Comparison of ENCODE assay signal across 2 cellular contexts in the genomic region with DNA sequence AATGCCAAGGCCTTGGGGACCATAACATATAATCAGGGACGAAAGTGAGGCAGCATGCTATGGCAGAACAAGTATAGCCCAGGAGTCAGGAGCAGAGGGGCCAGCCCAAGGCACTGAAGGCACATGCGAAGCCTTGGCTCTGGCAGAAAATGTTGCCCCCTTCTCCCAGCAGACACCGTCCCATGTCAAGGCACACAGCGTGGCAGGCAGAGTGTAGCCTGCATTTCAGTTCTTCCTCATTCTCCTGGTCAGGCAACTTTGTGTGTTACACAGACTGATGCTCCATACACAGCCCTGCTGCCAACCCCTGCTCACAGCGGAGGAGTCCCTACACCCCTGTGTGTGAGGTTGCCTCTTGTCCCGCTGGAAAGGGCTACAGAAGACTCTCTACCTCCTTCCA.
TF ChIP-seq lines count a peak whose summit lies in the region.

No MANE protein-coding gene starts in this region.

TF ChIP-seq in IMR-90, 13 proteins besides CTCF, POLR2A, EP300 and RAD21:
- no peak for TF ChIP-seq RFX5 (IDR thresholded peaks at IDR 0.05; ENCODE audit: low read depth, low read length)
- no peak for TF ChIP-seq MAFK (IDR thresholded peaks at IDR 0.05; ENCODE audit: low read depth, low read length)
- no peak for TF ChIP-seq CHD1 (IDR thresholded peaks at IDR 0.05; ENCODE audit: low read depth, low read length)
- TF ChIP-seq BHLHE40 (IDR thresholded peaks at IDR 0.05; ENCODE audit: low read depth, low read length) = no peak
- no peak for TF ChIP-seq SMC3 (IDR thresholded peaks at IDR 0.05; ENCODE audit: low read depth, low read length)
- no peak for TF ChIP-seq CEBPB (IDR thresholded peaks at IDR 0.05; ENCODE audit: low read depth, low read length)
- TF ChIP-seq ELK1 (IDR thresholded peaks at IDR 0.05; ENCODE audit: borderline replicate concordance, low read depth, low read length) = no peak
- no peak for TF ChIP-seq RCOR1 (IDR thresholded peaks at IDR 0.05; ENCODE audit: insufficient replicate concordance, low read length)
- no peak for TF ChIP-seq USF2 (IDR thresholded peaks at IDR 0.05; ENCODE audit: low read depth, low read length)
- no peak for TF ChIP-seq MXI1 (IDR thresholded peaks at IDR 0.05; ENCODE audit: borderline replicate concordance, low read depth, low read length)
- TF ChIP-seq FOS (IDR thresholded peaks at IDR 0.05; ENCODE audit: low read depth, low read length) = no peak
- TF ChIP-seq MAZ (IDR thresholded peaks at IDR 0.05; ENCODE audit: borderline replicate concordance, low read depth, low read length) = no peak
- no peak for TF ChIP-seq NFE2L2 (IDR thresholded peaks at IDR 0.05; ENCODE audit: low read depth, low read length)

TF ChIP-seq in HEK293T, 16 proteins besides CTCF, POLR2A, EP300 and RAD21:
- TF ChIP-seq SUZ12 (IDR thresholded peaks at IDR 0.05) = no peak
- TF ChIP-seq BHLHE40 (IDR thresholded peaks at IDR 0.05; ENCODE audit: borderline replicate concordance) = no peak
- no peak for TF ChIP-seq FOXM1 (IDR thresholded peaks at IDR 0.05; ENCODE audit: borderline replicate concordance)
- TF ChIP-seq NFRKB (IDR thresholded peaks at IDR 0.05) = no peak
- no peak for TF ChIP-seq CTBP1 (IDR thresholded peaks at IDR 0.05; ENCODE audit: borderline replicate concordance)
- TF ChIP-seq SP1 (IDR thresholded peaks at IDR 0.05) = no peak
- no peak for TF ChIP-seq TARDBP (IDR thresholded peaks at IDR 0.05)
- TF ChIP-seq LEF1 (IDR thresholded peaks at IDR 0.05; ENCODE audit: borderline replicate concordance) = no peak
- no peak for TF ChIP-seq ARNT (IDR thresholded peaks at IDR 0.05)
- no peak for TF ChIP-seq PKNOX1 (IDR thresholded peaks at IDR 0.05)
- no peak for TF ChIP-seq HDGF (IDR thresholded peaks at IDR 0.05; ENCODE audit: borderline replicate concordance)
